Comparison of ENCODE assay signal across 8 cellular contexts in the genomic region with DNA sequence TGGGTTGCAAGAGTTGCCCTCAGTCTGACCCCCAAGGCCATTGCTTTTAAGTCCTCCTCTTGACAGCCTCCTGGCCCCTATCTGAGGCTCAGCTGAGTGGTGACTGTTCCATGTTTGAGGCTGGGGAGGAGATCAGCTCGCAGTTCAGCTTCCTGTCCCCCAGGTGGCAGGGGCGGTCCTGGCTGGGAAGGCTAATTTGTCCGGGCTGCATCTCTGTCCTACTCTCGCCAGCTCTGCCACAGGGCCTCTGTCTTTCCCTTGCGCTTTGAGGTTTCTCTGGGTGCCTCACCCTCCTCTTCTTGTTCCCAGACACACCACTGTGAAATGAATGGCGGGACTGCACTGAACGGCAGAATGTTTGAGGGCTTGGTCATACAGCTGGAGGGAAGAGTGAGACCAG.
DNase-seq lines count a peak whose midpoint lies in the region; ATAC-seq and TF ChIP-seq lines count a peak whose summit lies in the region.

No MANE protein-coding gene starts in this region.

- intact Hi-C loops in right cardiac atrium (cut with DNase I) = no loop called here
- intact Hi-C loops in sigmoid colon (cut with DNase I) = no loop called here

- peak in 1 of 4 experiments; percentile 10 for TF ChIP-seq CTCF in sigmoid colon (IDR thresholded peaks at IDR 0.05)

- H3K9me3 ChIP-seq in right cardiac atrium (ENCODE audit: control insufficient read depth, low read length) (no peaks in the 10 kb centered on the region), sigmoid colon (no peaks in the 10 kb centered on the region)

- WGBS in right cardiac atrium = 39% methylated on average over 7 of the region's 7 CpGs
- WGBS in sigmoid colon, 2 donors = 22 to 35% methylated on average over 7 of the region's 7 CpGs

- peak; percentile 36 to 41 for ATAC-seq in right cardiac atrium

- no peak for TF ChIP-seq EP300 in sigmoid colon (IDR thresholded peaks at IDR 0.05)

- H3K4me3 ChIP-seq in right cardiac atrium (ENCODE audit: low read length) (no peak overlapping the region), sigmoid colon (no peak overlapping the region)

- H3K27ac ChIP-seq in right cardiac atrium (ENCODE audit: low read length) (no peak overlapping the region), sigmoid colon (no peak overlapping the region)

- TF ChIP-seq POLR2A in sigmoid colon (IDR thresholded peaks at IDR 0.05) = no peak

- H3K4me1 ChIP-seq in right cardiac atrium (ENCODE audit: control insufficient read depth, insufficient read depth, low read length) (no peaks in the 10 kb centered on the region), sigmoid colon (no peaks in the 10 kb centered on the region)

- peak; percentile 40 for DNase-seq in DMS153 (lab: John Stamatoyannopoulos, UW)
- DNase-seq in DMS153 treated with DMSO at 0.1 percent for 48 hours (lab: John Stamatoyannopoulos, UW; ENCODE audit: unreplicated experiment) = no peak
- peak; percentile 70 for DNase-seq in LHCN-M2 (ENCODE audit: low read depth)
- DNase-seq in SHP77 treated with DMSO at 0.1 percent for 48 hours (lab: John Stamatoyannopoulos, UW) = peak; percentile 6
- no peak for DNase-seq in right cardiac atrium
- no peak for DNase-seq in sigmoid colon
- DNase-seq in activated gamma-delta T cell (lab: John Stamatoyannopoulos, UW) = no peak
- DNase-seq in activated T-cell treated with anti-CD3 and anti-CD28 coated beads, Interleukin-2, amount 50 U/mL, for 1 hour = no peak

- H3K36me3 ChIP-seq in sigmoid colon = no peaks in the 10 kb centered on the region

- H3K27me3 ChIP-seq in right cardiac atrium (ENCODE audit: control insufficient read depth, insufficient read depth) (no peaks in the 10 kb centered on the region), sigmoid colon (no peaks in the 10 kb centered on the region)

Comparison
In these comparisons a context has a peak if more than half of its experiments do, and no peak if none do; other contexts are left out.
1. DNase-seq: peak in DMS153 (single experiment), LHCN-M2 (single experiment) and SHP77 treated with DMSO at 0.1 percent for 48 hours (single experiment); none in DMS153 treated with DMSO at 0.1 percent for 48 hours (single experiment), right cardiac atrium (0 of 3), sigmoid colon (single experiment), activated gamma-delta T cell (single experiment) and activated T-cell treated with anti-CD3 and anti-CD28 coated beads, Interleukin-2, amount 50 U/mL, for 1 hour (single experiment).